ENCODE assay signal across 13 cellular contexts in genomic region chr3:103794656-103795055, GRCh38.
A peak's percentile ranks its signal among the peaks of the same experiment; 100 is the strongest.
DNase-seq lines count a peak whose midpoint lies in the region; ATAC-seq and TF ChIP-seq lines count a peak whose summit lies in the region.
"Had no signal": no experiment of that assay in that cellular context is flagged by ENCODE, and none has a peak within 500 bp of the region (broad histone marks: within the 10 kb centered on the region; RNA-seq: fewer than 3 reads in every experiment).

No MANE protein-coding gene starts in this region.

- DNase-seq in COR-L47 (lab: John Stamatoyannopoulos, UW), result peak; percentile 30
- DNase-seq in GM23338 (ENCODE audit: low spot score), result peak; percentile 71
- peak; percentile 0 for DNase-seq in OCI-LY7 (ENCODE audit: low spot score)
- DNase-seq in iPS DF 19.7 (ENCODE audit: low read depth, low spot score), result peak; percentile 33
- DNase-seq in amniotic stem cell (lab: John Stamatoyannopoulos, UW), result no peak
- DNase-seq in stimulated activated CD4-positive, alpha-beta T cell treated with anti-CD3 and anti-CD28 coated beads, Interleukin-4, amount 100 ng/mL, for 1 hour, result no peak
- DNase-seq in activated CD8-positive, alpha-beta memory T cell treated with anti-CD3 and anti-CD28 coated beads for 24 hours, result no peak
- DNase-seq: esophagus squamous epithelium, HCEC 1CT, psoas muscle had no signal

- POLR2A ChIA-PET in OCI-LY7 (lab: Charles Lee), result no interaction called here

- H3K27ac ChIP-seq in GM23338 (ENCODE audit: low read depth) (no peak overlapping the region), OCI-LY7 (ENCODE audit: low read depth, low read length, poor library complexity, severe bottlenecking) (no peak overlapping the region)
- H3K27ac ChIP-seq: esophagus squamous epithelium, psoas muscle had no signal

- H2AFZ ChIP-seq in GM23338 (no peak overlapping the region), OCI-LY7 (ENCODE audit: low read length) (no peak overlapping the region)

- no peaks in the 10 kb centered on the region for H3K27me3 ChIP-seq in GM23338 (ENCODE audit: insufficient read depth)
- H3K27me3 ChIP-seq: esophagus squamous epithelium had no signal

- H4K20me1 ChIP-seq in GM23338 (replicated peaks; ENCODE audit: insufficient read depth) (no peaks in the 10 kb centered on the region), OCI-LY7 (ENCODE audit: insufficient read depth, low read length) (no peaks in the 10 kb centered on the region)

- CTCF ChIA-PET in OCI-LY7 (lab: Charles Lee; ENCODE audit: unreplicated experiment), result no interaction called here

- no peak overlapping the region for H3K4me3 ChIP-seq in GM23338
- no peak overlapping the region for H3K4me3 ChIP-seq in OCI-LY7 (ENCODE audit: low read depth, low read length, poor library complexity, severe bottlenecking)
- H3K4me3 ChIP-seq: esophagus squamous epithelium, psoas muscle had no signal

- H3F3A ChIP-seq in GM23338 (replicated peaks; ENCODE audit: low read depth), result no peaks in the 10 kb centered on the region

- TF ChIP-seq CTCF in GM23338 (conservative IDR thresholded peaks at IDR 0.05; ENCODE audit: low read depth in 2 of 2) (peak; percentile 58 to 69), OCI-LY7 (conservative IDR thresholded peaks at IDR 0.05; ENCODE audit: low read length) (peak; percentile 57)

- no peak overlapping the region for H3K4me3 Mint-ChIP-seq in GM23338
- H3K4me3 Mint-ChIP-seq: T-helper 2 cell treated with Interferon-gamma antibody and Interleukin-4, amounts not matched to agents 5 μg/mL and 100 μg/mL, for 36 hours had no signal

- no peaks in the 10 kb centered on the region for H3K36me3 ChIP-seq in GM23338 (ENCODE audit: insufficient read depth)
- no peaks in the 10 kb centered on the region for H3K36me3 ChIP-seq in OCI-LY7 (ENCODE audit: insufficient read depth, low read length)
- H3K36me3 ChIP-seq: esophagus squamous epithelium had no signal

- H3K4me1 Mint-ChIP-seq in GM23338, result peaks cover 9% of the 10 kb centered on the region

- ATAC-seq in GM23338 (peak; percentile 93), HG03378 (IDR thresholded peaks at IDR 0.05; ENCODE audit: unreplicated experiment) (no peak)
- ATAC-seq: left lobe of liver, psoas muscle had no signal

- no peaks in the 10 kb centered on the region for H3K79me2 ChIP-seq in GM23338 (replicated peaks; ENCODE audit: insufficient read depth)
- H3K79me2 ChIP-seq in OCI-LY7 (ENCODE audit: insufficient read depth, low read depth, low read length), result no peaks in the 10 kb centered on the region

- H3K36me3 Mint-ChIP-seq in GM23338 (ENCODE audit: low read depth), result no peaks in the 10 kb centered on the region

- H3K27ac Mint-ChIP-seq in GM23338, result no peak overlapping the region
- H3K27ac Mint-ChIP-seq: T-helper 2 cell treated with Interferon-gamma antibody and Interleukin-4, amounts not matched to agents 5 μg/mL and 100 μg/mL, for 36 hours had no signal

- intact Hi-C loops in OCI-LY7 (cut with micrococcal nuclease; ENCODE audit: unreplicated experiment), result loop anchor here (10.0 kb wide), 1 partner anchor 220 kb away; no protein-coding TSS in a partner anchor

- H3K9me3 ChIP-seq in OCI-LY7 (ENCODE audit: low read length), result no peaks in the 10 kb centered on the region
- H3K9me3 ChIP-seq: esophagus squamous epithelium, psoas muscle had no signal

- no peak overlapping the region for H3K4me2 ChIP-seq in GM23338
- H3K4me2 ChIP-seq in OCI-LY7 (ENCODE audit: low read length), result no peak overlapping the region

- BruUV-seq in OCI-LY7 (replicated peaks; lab: Mats Ljungman, UMichigan), result no TSS peak

- H3K27me3 Mint-ChIP-seq in GM23338 (ENCODE audit: insufficient read depth, low read depth, poor library complexity), result peaks cover 1% of the 10 kb centered on the region

- peaks cover 12% of the 10 kb centered on the region; the same call in 1 of the 2 replicates for H3K4me1 ChIP-seq in GM23338 (ENCODE audit: insufficient read depth)
- no peaks in the 10 kb centered on the region for H3K4me1 ChIP-seq in OCI-LY7 (ENCODE audit: insufficient read depth, low read length, poor library complexity, severe bottlenecking)
- H3K4me1 ChIP-seq: esophagus squamous epithelium, psoas muscle had no signal

- H3K9me2 ChIP-seq in GM23338 (ENCODE audit: insufficient read depth), result no peaks in the 10 kb centered on the region
- H3K9me2 ChIP-seq in OCI-LY7 (ENCODE audit: insufficient read depth, low read length), result no peaks in the 10 kb centered on the region

- no peaks in the 10 kb centered on the region for H3K9me3 Mint-ChIP-seq in GM23338

TF ChIP-seq in GM23338, 12 proteins besides CTCF, POLR2A, EP300 and RAD21:
- TF ChIP-seq NANOG (IDR thresholded peaks at IDR 0.05; ENCODE audit: borderline replicate concordance), result no peak
- TF ChIP-seq EZH2 (IDR thresholded peaks at IDR 0.05; ENCODE audit: low read depth, unreplicated experiment), result no peak

Comparison
In these comparisons a context has a peak if more than half of its experiments do, and no peak if none do; other contexts are left out.
1. DNase-seq: peak in COR-L47 (single experiment), GM23338 (single experiment), OCI-LY7 (single experiment) and iPS DF 19.7 (single experiment); none in amniotic stem cell (single experiment), stimulated activated CD4-positive, alpha-beta T cell treated with anti-CD3 and anti-CD28 coated beads, Interleukin-4, amount 100 ng/mL, for 1 hour (single experiment) and activated CD8-positive, alpha-beta memory T cell treated with anti-CD3 and anti-CD28 coated beads for 24 hours (single experiment).